Comparison of ENCODE assay signal across 20 cellular contexts in the genomic region with DNA sequence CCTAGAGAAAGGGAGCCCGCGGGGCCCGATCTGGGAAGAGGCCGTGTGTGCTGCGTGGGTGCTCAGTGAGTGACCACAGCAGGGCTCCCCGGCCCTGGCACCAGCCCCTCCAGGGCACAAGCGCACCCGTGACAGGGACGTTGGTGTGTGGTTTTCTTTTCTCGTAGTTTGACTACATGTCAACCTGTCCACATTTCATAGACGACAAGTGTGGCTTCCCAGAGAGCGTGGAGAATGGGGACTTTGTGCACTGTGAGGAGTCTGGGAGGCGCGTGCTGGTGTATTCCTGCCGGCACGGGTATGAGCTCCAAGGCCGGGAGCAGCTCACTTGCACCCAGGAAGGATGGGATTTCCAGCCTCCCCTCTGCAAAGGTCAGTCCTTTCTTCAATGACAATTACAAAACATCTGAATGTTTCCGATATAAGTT.
DNase-seq lines count a peak whose midpoint lies in the region; ATAC-seq, FAIRE-seq and TF ChIP-seq lines count a peak whose summit lies in the region.
"Had no signal": no experiment of that assay in that cellular context is flagged by ENCODE, and none has a peak within 500 bp of the region (broad histone marks: within the 10 kb centered on the region; RNA-seq: fewer than 3 reads in every experiment).

No MANE protein-coding gene starts in this region.

- H3K4me2 ChIP-seq in BLaER1 = peak overlapping the region; percentile 79
- H3K4me2 ChIP-seq: SK-N-SH had no signal

- H3K4me1 Mint-ChIP-seq in immature natural killer cell = no peaks in the 10 kb centered on the region
- H3K4me1 Mint-ChIP-seq: CD8-positive, alpha-beta memory T cell; IgD-negative memory B cell had no signal

- peaks cover 0 to 2% (median 2%) of the 10 kb centered on the region in 3 donors for H3K27me3 Mint-ChIP-seq in immature natural killer cell (ENCODE audit: low read depth in 3 of 3)
- H3K27me3 Mint-ChIP-seq: CD8-positive, alpha-beta memory T cell; IgD-negative memory B cell had no signal

- TF ChIP-seq CTCF in kidney (IDR thresholded peaks at IDR 0.05; ENCODE audit: borderline replicate concordance, extremely low read depth, insufficient read depth) = no peak

- no peaks in the 10 kb centered on the region; the same call in 1 of the 2 replicates for H4K20me1 ChIP-seq in BLaER1

- ATAC-seq in HG02588 (IDR thresholded peaks at IDR 0.05; ENCODE audit: unreplicated experiment) (no peak), GM21717 (IDR thresholded peaks at IDR 0.05; ENCODE audit: unreplicated experiment) (no peak)

- H3K4me3 ChIP-seq in BLaER1 (no peak overlapping the region), kidney (ENCODE audit: low read length in 2 of 2) (no peak overlapping the region)
- H3K4me3 ChIP-seq in Jurkat, Clone E6-1 (ENCODE audit: low read length) = peak overlapping the region; percentile 50

- H3K9me3 ChIP-seq in BLaER1 (no peaks in the 10 kb centered on the region), kidney (ENCODE audit: control insufficient read depth in 1 of 2, low read length in 2 of 2) (no peaks in the 10 kb centered on the region)
- H3K9me3 ChIP-seq: SK-N-SH had no signal

- H3K27ac Mint-ChIP-seq in immature natural killer cell = no peak overlapping the region
- H3K27ac Mint-ChIP-seq: CD8-positive, alpha-beta memory T cell; IgD-negative memory B cell had no signal

- H3K36me3 ChIP-seq in BLaER1 = no peaks in the 10 kb centered on the region
- H3K36me3 ChIP-seq in kidney (ENCODE audit: control insufficient read depth in 1 of 2, insufficient read depth in 2 of 2, low read length in 2 of 2) = no peaks in the 10 kb centered on the region

- H3K4me1 ChIP-seq in BLaER1 (peaks cover 74% of the 10 kb centered on the region), kidney (ENCODE audit: control insufficient read depth in 1 of 2, insufficient read depth in 1 of 2, low read depth in 1 of 2, low read length in 2 of 2) (no peaks in the 10 kb centered on the region)

- DNase-seq in Jurkat, Clone E6-1 (ENCODE audit: low read depth, low spot score) = no peak
- DNase-seq in kidney = peak; percentile 39
- peak; percentile 61 for DNase-seq in posterior vena cava (ENCODE audit: low spot score)
- no peak for DNase-seq in HT-29 (ENCODE audit: low spot score)
- no peak for DNase-seq in immature natural killer cell
- DNase-seq: C1 segment of cervical spinal cord; CD8-positive, alpha-beta memory T cell; DMS79 treated with DMSO at 0.1 percent for 48 hours; NCI-H1105; NCI-H1694; NCI-H2081 treated with DMSO at 0.1 percent for 48 hours; NCI-H748 treated with DMSO at 0.1 percent for 48 hours; SHP77; SK-N-SH had no signal

- no peak overlapping the region for H3K27ac ChIP-seq in BLaER1
- no peak overlapping the region for H3K27ac ChIP-seq in kidney (ENCODE audit: low read depth in 2 of 2, low read length in 2 of 2)
- H3K27ac ChIP-seq: HL-60 had no signal

- no peaks in the 10 kb centered on the region for H3K36me3 Mint-ChIP-seq in immature natural killer cell
- H3K36me3 Mint-ChIP-seq: CD8-positive, alpha-beta memory T cell; IgD-negative memory B cell had no signal

- H3K9ac ChIP-seq in BLaER1 (no peak overlapping the region), kidney (ENCODE audit: low read length in 2 of 2) (no peak overlapping the region)
- H3K9ac ChIP-seq: SK-N-SH had no signal

- FAIRE-seq in kidney (lab: Jason Lieb, UNC) = no peak
- FAIRE-seq: H54 had no signal

- no peaks in the 10 kb centered on the region for H3K27me3 ChIP-seq in BLaER1

- no peaks in the 10 kb centered on the region for H3K9me3 Mint-ChIP-seq in immature natural killer cell

- intact Hi-C loops in kidney (cut with DNase I) = no loop called here
- intact Hi-C loops in posterior vena cava (cut with DNase I) = no loop called here

- no peak overlapping the region for H3K4me3 Mint-ChIP-seq in immature natural killer cell
- H3K4me3 Mint-ChIP-seq: CD8-positive, alpha-beta memory T cell; IgD-negative memory B cell had no signal

Comparison
In these comparisons a context has a peak if more than half of its experiments do, and no peak if none do; other contexts are left out.
1. DNase-seq: peak in kidney (single experiment) and posterior vena cava (single experiment); none in Jurkat, Clone E6-1 (single experiment), HT-29 (single experiment) and immature natural killer cell (0 of 3).